In the genomic region with DNA sequence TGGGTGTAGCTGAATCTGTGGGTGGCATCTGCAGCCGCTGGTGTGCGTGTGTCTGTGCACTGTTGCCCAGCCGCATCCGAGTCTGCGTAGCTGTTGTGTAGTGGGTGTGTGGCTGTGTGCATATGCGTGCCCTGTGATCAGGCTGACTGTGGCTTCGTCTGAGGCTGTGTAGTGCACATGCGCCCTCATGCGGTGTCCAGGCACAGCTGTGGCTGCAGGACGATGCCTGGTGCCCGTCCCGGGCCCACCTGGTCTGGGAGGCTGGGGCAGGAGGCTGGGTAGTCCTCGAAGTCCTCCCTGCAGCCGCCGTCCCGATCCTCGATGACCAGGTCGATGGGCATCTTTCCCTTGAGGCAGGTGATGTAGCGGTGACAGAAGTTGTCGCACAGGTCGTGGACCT, we compare ENCODE assay signal across 12 cellular contexts. TPM values are rescaled to one million over a fixed set of nuclear protein-coding genes. Genes with fewer than 3 reads are reported as not detected.
A peak's percentile ranks its signal among the peaks of the same experiment; 100 is the strongest.
DNase-seq lines count a peak whose midpoint lies in the region; ATAC-seq, FAIRE-seq and TF ChIP-seq lines count a peak whose summit lies in the region.
"Had no signal": no experiment of that assay in that cellular context is flagged by ENCODE, and none has a peak within 500 bp of the region (broad histone marks: within the 10 kb centered on the region; RNA-seq: fewer than 3 reads in every experiment).

No MANE protein-coding gene starts in this region.

- H3K18ac ChIP-seq in H9 (ENCODE audit: insufficient read length, low read depth, low read length): no peak overlapping the region

- in situ Hi-C loops in Panc1 (cut with HindIII; ENCODE audit: low pct_unique_long_range_greater_than_20kb, low sequenced_read_pairs): no loop called here

- POLR2A ChIA-PET in Panc1 (lab: Charles Lee): interaction anchor here (0.6 kb wide), 1 partner anchor 26 kb away, joined by 4 read pairs; no protein-coding TSS in a partner anchor

- H3K23me2 ChIP-seq in H9 (ENCODE audit: insufficient read length, low read depth, low read length, poor library complexity, severe bottlenecking): peaks cover 10% of the 10 kb centered on the region

- H4K5ac ChIP-seq in H9 (ENCODE audit: insufficient read length, low read depth, low read length): no peak overlapping the region

- H3K79me2 ChIP-seq in H9 (ENCODE audit: insufficient read depth, low read length) (no peaks in the 10 kb centered on the region), keratinocyte (ENCODE audit: control insufficient read depth, insufficient read depth, low read length) (no peaks in the 10 kb centered on the region)

- no peak overlapping the region for H2BK12ac ChIP-seq in H9 (ENCODE audit: insufficient read length, low read depth, low read length)

- DNase-seq in H9 (no peak), Panc1 (ENCODE audit: low read depth, low spot score) (no peak), keratinocyte (ENCODE audit: low read depth, low spot score) (no peak), NCI-H1930 (lab: John Stamatoyannopoulos, UW) (no peak), retina (no peak)
- DNase-seq: activated naive CD4-positive, alpha-beta T cell treated with anti-CD3 and anti-CD28 coated beads, Interleukin-2, amount 50 U/mL, for 16 hours; DND-41; left lung; T-helper 9 cell had no signal

- peaks cover 7% of the 10 kb centered on the region; the same call in 1 of the 2 replicates for H3K27me3 ChIP-seq in H9 (ENCODE audit: insufficient read depth, low read length)
- no peaks in the 10 kb centered on the region for H3K27me3 ChIP-seq in Panc1 (ENCODE audit: control insufficient read depth, insufficient read depth, low read length)
- peaks cover 45% of the 10 kb centered on the region for H3K27me3 ChIP-seq in keratinocyte (ENCODE audit: control insufficient read depth, extremely low read depth, insufficient read depth, low read length)

- H3K9me3 ChIP-seq in H9 (ENCODE audit: control insufficient read depth, low read depth, low read length): no peaks in the 10 kb centered on the region
- no peaks in the 10 kb centered on the region for H3K9me3 ChIP-seq in Panc1 (ENCODE audit: control insufficient read depth, insufficient read depth, low read depth, low read length)
- H3K9me3 ChIP-seq in keratinocyte (ENCODE audit: control insufficient read depth, low read depth, low read length): no peaks in the 10 kb centered on the region
- H3K9me3 ChIP-seq: left lung had no signal

- H3K4me1 ChIP-seq in H9 (ENCODE audit: insufficient read depth, low read length) (peaks cover 5% of the 10 kb centered on the region; the same call in 1 of the 2 replicates), Panc1 (ENCODE audit: control insufficient read depth, insufficient read depth, low read length) (peaks cover 4% of the 10 kb centered on the region), keratinocyte (ENCODE audit: control insufficient read depth, extremely low read depth, insufficient read depth, low read length) (peaks cover 4% of the 10 kb centered on the region)

- no TSS peak for BruUV-seq in Panc1 (replicated peaks; lab: Mats Ljungman, UMichigan)

- no peaks in the 10 kb centered on the region for H3K9me1 ChIP-seq in keratinocyte (ENCODE audit: control insufficient read depth, extremely low read depth, insufficient read depth, low read length)

- no peak overlapping the region for H3K9ac ChIP-seq in H9 (ENCODE audit: extremely low read depth, insufficient read length, low read length)
- H3K9ac ChIP-seq in keratinocyte (ENCODE audit: control insufficient read depth, extremely low read depth, insufficient read depth, low read length): no peak overlapping the region

- no peak overlapping the region for H3K14ac ChIP-seq in H9 (ENCODE audit: insufficient read depth, low read length)

- no peaks in the 10 kb centered on the region for H3K9me3 Mint-ChIP-seq in H9

- H2BK5ac ChIP-seq in H9 (ENCODE audit: insufficient read length, low read length): no peak overlapping the region

- H3T11ph ChIP-seq in H9 (ENCODE audit: low read length): no peak overlapping the region

- H3K27ac ChIP-seq in C4-2B (no peak overlapping the region), H9 (ENCODE audit: insufficient read length, low read depth, low read length) (no peak overlapping the region), Panc1 (ENCODE audit: low read length) (no peak overlapping the region), keratinocyte (ENCODE audit: control insufficient read depth, insufficient read depth, low read length) (no peak overlapping the region)
- H3K27ac ChIP-seq: left lung had no signal

- peaks cover 16 to 38% of the 10 kb centered on the region in 2 experiments for H3K4me1 Mint-ChIP-seq in H9

- TF ChIP-seq CTCF in C4-2B (conservative IDR thresholded peaks at IDR 0.05): peak; percentile 48
- TF ChIP-seq CTCF in H9 (conservative IDR thresholded peaks at IDR 0.05): peak; percentile 54
- TF ChIP-seq CTCF in Panc1 (IDR thresholded peaks at IDR 0.05): peak; percentile 75; the same call in 1 of the 2 replicates
- peak in 2 of 3 experiments; percentile 44 to 78 for TF ChIP-seq CTCF in keratinocyte (optimal IDR thresholded peaks at IDR 0.05 in 1 of 3, IDR thresholded peaks at IDR 0.05 in 1 of 3, conservative IDR thresholded peaks at IDR 0.05 in 1 of 3; ENCODE audit: extremely low read depth in 1 of 3, insufficient read depth in 2 of 3, low read length in 3 of 3)

- H3K36me3 Mint-ChIP-seq in H9 (ENCODE audit: insufficient read depth in 1 of 3, low read depth in 3 of 3): peaks cover 13 to 20% (median 15%) of the 10 kb centered on the region in 3 experiments

- H3K36me3 ChIP-seq in Panc1 (ENCODE audit: control insufficient read depth, insufficient read depth, low read length) (no peaks in the 10 kb centered on the region), keratinocyte (ENCODE audit: control insufficient read depth in 2 of 2, extremely low read depth in 1 of 2, insufficient read depth in 2 of 2, low read length in 2 of 2) (no peaks in the 10 kb centered on the region)
- H3K36me3 ChIP-seq: left lung had no signal

- no peak for FAIRE-seq in keratinocyte (lab: Jason Lieb, UNC)

- H2AK5ac ChIP-seq in H9 (ENCODE audit: insufficient read length, low read length): no peak overlapping the region

- no peaks in the 10 kb centered on the region for H3K79me1 ChIP-seq in H9 (ENCODE audit: insufficient read depth, low read depth, low read length, poor library complexity, severe bottlenecking)

- intact Hi-C loops in Panc1 (cut with micrococcal nuclease; ENCODE audit: unreplicated experiment): no loop called here

- H2AFZ ChIP-seq in H9 (ENCODE audit: low read length): no peak overlapping the region
- no peak overlapping the region for H2AFZ ChIP-seq in keratinocyte (ENCODE audit: control insufficient read depth, low read length)

- H3K4me3 Mint-ChIP-seq in H9: peak overlapping the region in 1 of 2 experiments; percentile 22; a peak in 1 of 5 replicates

- peak; percentile 77 for ATAC-seq in Panc1
- ATAC-seq in GM18861 (IDR thresholded peaks at IDR 0.05; ENCODE audit: unreplicated experiment): no peak
- ATAC-seq in GM21576 (IDR thresholded peaks at IDR 0.05; ENCODE audit: unreplicated experiment): no peak
- ATAC-seq: left lung had no signal

- dilution Hi-C loops in keratinocyte (cut with MboI; ENCODE audit: extremely low pct_ligation_motif_present, low sequenced_read_pairs): no loop called here

- no peak overlapping the region for H3K56ac ChIP-seq in H9 (ENCODE audit: insufficient read length, low read depth, low read length)

- no peak overlapping the region for H3K4ac ChIP-seq in H9 (ENCODE audit: low read depth, low read length)

- H3K27me3 Mint-ChIP-seq in H9 (ENCODE audit: low read depth): peaks cover 23% of the 10 kb centered on the region

- H4K8ac ChIP-seq in H9 (replicated peaks; ENCODE audit: insufficient read length, low read depth, low read length): no peak overlapping the region

- no peak overlapping the region for H4K91ac ChIP-seq in H9 (ENCODE audit: insufficient read length, low read depth, low read length)

- no peak overlapping the region for H3K23ac ChIP-seq in H9 (ENCODE audit: insufficient read length, low read depth, low read length)

- H3K4me2 ChIP-seq in H9 (ENCODE audit: insufficient read depth, insufficient read length, low read length): no peak overlapping the region
- H3K4me2 ChIP-seq in keratinocyte (ENCODE audit: control insufficient read depth, extremely low read depth, insufficient read depth, low read depth, low read length): no peak overlapping the region

- WGBS in H9 (ENCODE audit: extremely low coverage, insufficient read length, low lambda C conversion rate): no CpG with 5 or more reads among the region's 21 CpGs

- no peak overlapping the region for H2BK120ac ChIP-seq in H9 (ENCODE audit: low read depth, low read length, poor library complexity, severe bottlenecking)

- H3K4me3 ChIP-seq in Panc1 (ENCODE audit: low read depth in 2 of 2, low read length in 2 of 2) (no peak overlapping the region), keratinocyte (ENCODE audit: control insufficient read depth in 2 of 3, extremely low read depth in 1 of 3, insufficient read depth in 2 of 3, low read depth in 1 of 3, low read length in 3 of 3) (no peak overlapping the region)
- H3K4me3 ChIP-seq: left lung had no signal

- no peak overlapping the region for H2BK15ac ChIP-seq in H9 (ENCODE audit: low read depth, low read length)

- no peaks in the 10 kb centered on the region for H4K20me1 ChIP-seq in H9 (ENCODE audit: control insufficient read depth, insufficient read depth, insufficient read length)
- H4K20me1 ChIP-seq in keratinocyte (ENCODE audit: control insufficient read depth, extremely low read depth, insufficient read depth, low read length): peaks cover 4% of the 10 kb centered on the region

- no peak overlapping the region for H2BK20ac ChIP-seq in H9 (ENCODE audit: low read depth, low read length, poor library complexity, severe bottlenecking)

- H3K27ac Mint-ChIP-seq in H9: no peak overlapping the region; a peak in 1 of 7 replicates

- CTCF ChIA-PET in Panc1 (lab: Charles Lee): no interaction called here

RNA-seq across cellular contexts. Expression of a gene that starts 4.9 kb away (rescaled TPM):
- total RNA-seq in H9 (2021): 43.8 and 44.0 TPM in 2 replicates
- total RNA-seq in Panc1 (2021; ENCODE audit: unreplicated experiment): 11.3 TPM
- polyA plus RNA-seq in Panc1 (2012; ENCODE audit: insufficient read length): 20.1 TPM
- 1.7 to 4.3 TPM (median 3.0 TPM) in 3 replicates for polyA plus RNA-seq in keratinocyte
- 2.2 TPM for polyA plus RNA-seq in keratinocyte (2011; ENCODE audit: low read depth)
- polyA plus RNA-seq in keratinocyte (2011; cell fraction: cytosol; rRNA removed): 3.5 and 6.7 TPM in 2 replicates
- 9.0 and 14.3 TPM in 2 replicates for polyA plus RNA-seq in keratinocyte (2011; cell fraction: nucleus; rRNA removed)
- polyA plus RNA-seq in keratinocyte (2012; ENCODE audit: low replicate concordance): 1.9 and 7.0 TPM in 2 replicates
- 2.6 to 6.1 TPM (median 4.2 TPM) in 3 replicates for polyA minus RNA-seq in keratinocyte
- polyA minus RNA-seq in keratinocyte (2011; cell fraction: cytosol; rRNA and poly(A)+ RNA removed): 13.0 TPM
- 4.2 and 5.0 TPM in 2 replicates for polyA minus RNA-seq in keratinocyte (2011; cell fraction: nucleus; rRNA and poly(A)+ RNA removed)

RNA-seq across cellular contexts. Expression of a gene that starts 57.2 kb away (rescaled TPM):
- total RNA-seq in H9 (2021) (10.7 and 11.3 TPM in 2 replicates), Panc1 (2021; ENCODE audit: unreplicated experiment) (0.10 TPM)
- 1.2 TPM for polyA plus RNA-seq in Panc1 (2012; ENCODE audit: insufficient read length)
- 0.03 to 0.17 TPM (median 0.04 TPM) in 3 replicates for polyA plus RNA-seq in keratinocyte
- 0.44 TPM for polyA plus RNA-seq in keratinocyte (2011; ENCODE audit: low read depth)
- 0.06 and 0.15 TPM in 2 replicates for polyA plus RNA-seq in keratinocyte (2011; cell fraction: cytosol; rRNA removed)
- 0.41 and 0.45 TPM in 2 replicates for polyA plus RNA-seq in keratinocyte (2011; cell fraction: nucleus; rRNA removed)
- 0.14 and 0.28 TPM in 2 replicates for polyA plus RNA-seq in keratinocyte (2012; ENCODE audit: low replicate concordance)
- polyA minus RNA-seq in keratinocyte: 0.07 to 1.3 TPM in 2 of 3 replicates, not detected in the other
- 0.58 TPM for polyA minus RNA-seq in keratinocyte (2011; cell fraction: cytosol; rRNA and poly(A)+ RNA removed)
- 0.21 TPM in 1 of 2 replicates, not detected in the other for polyA minus RNA-seq in keratinocyte (2011; cell fraction: nucleus; rRNA and poly(A)+ RNA removed)

Comparison
In these comparisons a context has a peak if more than half of its experiments do, and no peak if none do; other contexts are left out.
1. RNA of a gene that starts 57.2 kb away (total RNA-seq): 10.7 to 11.3 TPM in H9; 0.10 TPM in Panc1 (single experiment); every median in the first group is over 10 times any median in the second.
2. Peak in every context shown above with its lines, with median percentiles within 50 percentile points of each other: CTCF ChIP-seq.